ENCODE assay signal across 1 cellular context in the genomic region with DNA sequence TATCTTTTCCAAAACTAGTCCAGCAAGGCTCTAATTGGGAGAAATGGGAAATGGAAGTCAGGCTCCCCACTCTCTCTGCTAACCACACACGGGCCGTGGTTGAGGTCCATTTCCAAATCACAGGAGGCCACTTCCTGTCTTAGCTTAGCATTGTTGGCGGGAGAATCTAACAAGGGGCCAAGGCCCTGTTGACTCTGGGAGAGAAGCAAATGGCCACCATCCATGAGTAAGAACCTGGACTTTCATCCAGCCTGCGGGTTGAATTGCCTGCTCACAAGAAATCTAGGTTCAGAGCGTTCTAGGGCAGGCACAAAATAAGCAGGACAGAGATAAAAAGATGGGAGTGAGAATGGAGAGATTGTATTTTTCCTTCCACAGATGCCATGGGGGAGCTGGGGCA.
TF ChIP-seq lines count a peak whose summit lies in the region.

No MANE protein-coding gene starts in this region.

TF ChIP-seq in HepG2, 621 proteins besides CTCF, POLR2A, EP300 and RAD21 (continued from another document and continues in another):
- TF ChIP-seq, protein P1, sequence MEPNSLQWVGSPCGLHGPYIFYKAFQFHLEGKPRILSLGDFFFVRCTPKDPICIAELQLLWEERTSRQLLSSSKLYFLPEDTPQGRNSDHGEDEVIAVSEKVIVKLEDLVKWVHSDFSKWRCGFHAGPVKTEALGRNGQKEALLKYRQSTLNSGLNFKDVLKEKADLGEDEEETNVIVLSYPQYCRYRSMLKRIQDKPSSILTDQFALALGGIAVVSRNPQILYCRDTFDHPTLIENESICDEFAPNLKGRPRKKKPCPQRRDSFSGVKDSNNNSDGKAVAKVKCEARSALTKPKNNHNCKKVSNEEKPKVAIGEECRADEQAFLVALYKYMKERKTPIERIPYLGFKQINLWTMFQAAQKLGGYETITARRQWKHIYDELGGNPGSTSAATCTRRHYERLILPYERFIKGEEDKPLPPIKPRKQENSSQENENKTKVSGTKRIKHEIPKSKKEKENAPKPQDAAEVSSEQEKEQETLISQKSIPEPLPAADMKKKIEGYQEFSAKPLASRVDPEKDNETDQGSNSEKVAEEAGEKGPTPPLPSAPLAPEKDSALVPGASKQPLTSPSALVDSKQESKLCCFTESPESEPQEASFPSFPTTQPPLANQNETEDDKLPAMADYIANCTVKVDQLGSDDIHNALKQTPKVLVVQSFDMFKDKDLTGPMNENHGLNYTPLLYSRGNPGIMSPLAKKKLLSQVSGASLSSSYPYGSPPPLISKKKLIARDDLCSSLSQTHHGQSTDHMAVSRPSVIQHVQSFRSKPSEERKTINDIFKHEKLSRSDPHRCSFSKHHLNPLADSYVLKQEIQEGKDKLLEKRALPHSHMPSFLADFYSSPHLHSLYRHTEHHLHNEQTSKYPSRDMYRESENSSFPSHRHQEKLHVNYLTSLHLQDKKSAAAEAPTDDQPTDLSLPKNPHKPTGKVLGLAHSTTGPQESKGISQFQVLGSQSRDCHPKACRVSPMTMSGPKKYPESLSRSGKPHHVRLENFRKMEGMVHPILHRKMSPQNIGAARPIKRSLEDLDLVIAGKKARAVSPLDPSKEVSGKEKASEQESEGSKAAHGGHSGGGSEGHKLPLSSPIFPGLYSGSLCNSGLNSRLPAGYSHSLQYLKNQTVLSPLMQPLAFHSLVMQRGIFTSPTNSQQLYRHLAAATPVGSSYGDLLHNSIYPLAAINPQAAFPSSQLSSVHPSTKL (CRISPR knock-in tag; IDR thresholded peaks at IDR 0.05) = peak; percentile 34
- TF ChIP-seq, protein P2, sequence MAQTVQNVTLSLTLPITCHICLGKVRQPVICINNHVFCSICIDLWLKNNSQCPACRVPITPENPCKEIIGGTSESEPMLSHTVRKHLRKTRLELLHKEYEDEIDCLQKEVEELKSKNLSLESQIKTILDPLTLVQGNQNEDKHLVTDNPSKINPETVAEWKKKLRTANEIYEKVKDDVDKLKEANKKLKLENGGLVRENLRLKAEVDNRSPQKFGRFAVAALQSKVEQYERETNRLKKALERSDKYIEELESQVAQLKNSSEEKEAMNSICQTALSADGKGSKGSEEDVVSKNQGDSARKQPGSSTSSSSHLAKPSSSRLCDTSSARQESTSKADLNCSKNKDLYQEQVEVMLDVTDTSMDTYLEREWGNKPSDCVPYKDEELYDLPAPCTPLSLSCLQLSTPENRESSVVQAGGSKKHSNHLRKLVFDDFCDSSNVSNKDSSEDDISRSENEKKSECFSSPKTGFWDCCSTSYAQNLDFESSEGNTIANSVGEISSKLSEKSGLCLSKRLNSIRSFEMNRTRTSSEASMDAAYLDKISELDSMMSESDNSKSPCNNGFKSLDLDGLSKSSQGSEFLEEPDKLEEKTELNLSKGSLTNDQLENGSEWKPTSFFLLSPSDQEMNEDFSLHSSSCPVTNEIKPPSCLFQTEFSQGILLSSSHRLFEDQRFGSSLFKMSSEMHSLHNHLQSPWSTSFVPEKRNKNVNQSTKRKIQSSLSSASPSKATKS (CRISPR knock-in tag; IDR thresholded peaks at IDR 0.05) = no peak
- TF ChIP-seq GATA4 (IDR thresholded peaks at IDR 0.05; ENCODE audit: borderline replicate concordance, low read depth) (no peak), ZNF550 (CRISPR knock-in tag; IDR thresholded peaks at IDR 0.05; ENCODE audit: borderline replicate concordance) (no peak), CEBPG (CRISPR knock-in tag; IDR thresholded peaks at IDR 0.05) (no peak), ZNF263 (CRISPR knock-in tag; IDR thresholded peaks at IDR 0.05) (no peak), HDAC6 (IDR thresholded peaks at IDR 0.05; ENCODE audit: low read depth, low read length) (no peak), STAT5B (CRISPR knock-in tag; IDR thresholded peaks at IDR 0.05) (no peak), RORA (CRISPR knock-in tag; IDR thresholded peaks at IDR 0.05) (no peak), ELF3 (CRISPR knock-in tag; IDR thresholded peaks at IDR 0.05) (peak; percentile 18; the same call in 1 of the 2 replicates), FOXK1 (CRISPR knock-in tag; IDR thresholded peaks at IDR 0.05; ENCODE audit: borderline replicate concordance, low read depth) (no peak), ZKSCAN1 (IDR thresholded peaks at IDR 0.05; ENCODE audit: low read length) (no peak), POLR2G (IDR thresholded peaks at IDR 0.05; ENCODE audit: low read depth, low read length) (no peak), RARA (CRISPR knock-in tag; IDR thresholded peaks at IDR 0.05) (0 out of 2 replicates have a peak, but pooled peaks have one; percentile 41), ESRRA (CRISPR knock-in tag; IDR thresholded peaks at IDR 0.05; ENCODE audit: low read depth) (no peak), FLYWCH1 (CRISPR knock-in tag; IDR thresholded peaks at IDR 0.05) (no peak), ZNF629 (CRISPR knock-in tag; conservative IDR thresholded peaks at IDR 0.05) (no peak), CBX2 (IDR thresholded peaks at IDR 0.05; ENCODE audit: low read depth, low read length) (no peak), CBX2 (CRISPR knock-in tag; IDR thresholded peaks at IDR 0.05; ENCODE audit: low read depth) (no peak), ZNF775 (CRISPR knock-in tag; IDR thresholded peaks at IDR 0.05; ENCODE audit: borderline replicate concordance) (peak; percentile 94), TAF1 (CRISPR knock-in tag; IDR thresholded peaks at IDR 0.05) (no peak), BHLHE40 (IDR thresholded peaks at IDR 0.05; ENCODE audit: low read length) (no peak), KDM3A (CRISPR knock-in tag; IDR thresholded peaks at IDR 0.05; ENCODE audit: low read depth) (no peak), ZBTB1 (CRISPR knock-in tag; IDR thresholded peaks at IDR 0.05; ENCODE audit: borderline replicate concordance) (no peak), ZFX (CRISPR knock-in tag; IDR thresholded peaks at IDR 0.05; ENCODE audit: low read depth) (0 out of 2 replicates have a peak, but pooled peaks have one; percentile 7), PHF8 (CRISPR knock-in tag; IDR thresholded peaks at IDR 0.05) (no peak), ZNF292 (CRISPR knock-in tag; IDR thresholded peaks at IDR 0.05; ENCODE audit: borderline replicate concordance, low read depth) (no peak), REL (CRISPR knock-in tag; conservative IDR thresholded peaks at IDR 0.05) (no peak), ONECUT2 (CRISPR knock-in tag; IDR thresholded peaks at IDR 0.05) (no peak), ZNF350 (CRISPR knock-in tag; IDR thresholded peaks at IDR 0.05; ENCODE audit: borderline replicate concordance, low read depth) (no peak), RELA (CRISPR knock-in tag; IDR thresholded peaks at IDR 0.05) (no peak), ZNF556 (CRISPR knock-in tag; IDR thresholded peaks at IDR 0.05; ENCODE audit: borderline replicate concordance) (no peak), REPIN1 (CRISPR knock-in tag; IDR thresholded peaks at IDR 0.05; ENCODE audit: borderline replicate concordance, low read depth) (no peak), YY1 (IDR thresholded peaks at IDR 0.05; ENCODE audit: insufficient read depth, insufficient replicate concordance, low read depth, low read length) (no peak), MLLT10 (CRISPR knock-in tag; IDR thresholded peaks at IDR 0.05) (no peak), SP2 (CRISPR knock-in tag; IDR thresholded peaks at IDR 0.05) (no peak), SNRNP70 (IDR thresholded peaks at IDR 0.05; ENCODE audit: low read depth, low read length) (no peak), ZNF619 (CRISPR knock-in tag; IDR thresholded peaks at IDR 0.05) (no peak), SMAD9 (CRISPR knock-in tag; IDR thresholded peaks at IDR 0.05) (no peak), MAZ (IDR thresholded peaks at IDR 0.05; ENCODE audit: borderline replicate concordance, low read depth, low read length) (no peak), MAZ (CRISPR knock-in tag; IDR thresholded peaks at IDR 0.05; ENCODE audit: low read depth) (no peak), ZNF317 (CRISPR knock-in tag; IDR thresholded peaks at IDR 0.05) (no peak)
- TF ChIP-seq, protein P3, sequence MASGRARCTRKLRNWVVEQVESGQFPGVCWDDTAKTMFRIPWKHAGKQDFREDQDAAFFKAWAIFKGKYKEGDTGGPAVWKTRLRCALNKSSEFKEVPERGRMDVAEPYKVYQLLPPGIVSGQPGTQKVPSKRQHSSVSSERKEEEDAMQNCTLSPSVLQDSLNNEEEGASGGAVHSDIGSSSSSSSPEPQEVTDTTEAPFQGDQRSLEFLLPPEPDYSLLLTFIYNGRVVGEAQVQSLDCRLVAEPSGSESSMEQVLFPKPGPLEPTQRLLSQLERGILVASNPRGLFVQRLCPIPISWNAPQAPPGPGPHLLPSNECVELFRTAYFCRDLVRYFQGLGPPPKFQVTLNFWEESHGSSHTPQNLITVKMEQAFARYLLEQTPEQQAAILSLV (CRISPR knock-in tag; IDR thresholded peaks at IDR 0.05; ENCODE audit: borderline replicate concordance) = no peak
- TF ChIP-seq, protein P4, sequence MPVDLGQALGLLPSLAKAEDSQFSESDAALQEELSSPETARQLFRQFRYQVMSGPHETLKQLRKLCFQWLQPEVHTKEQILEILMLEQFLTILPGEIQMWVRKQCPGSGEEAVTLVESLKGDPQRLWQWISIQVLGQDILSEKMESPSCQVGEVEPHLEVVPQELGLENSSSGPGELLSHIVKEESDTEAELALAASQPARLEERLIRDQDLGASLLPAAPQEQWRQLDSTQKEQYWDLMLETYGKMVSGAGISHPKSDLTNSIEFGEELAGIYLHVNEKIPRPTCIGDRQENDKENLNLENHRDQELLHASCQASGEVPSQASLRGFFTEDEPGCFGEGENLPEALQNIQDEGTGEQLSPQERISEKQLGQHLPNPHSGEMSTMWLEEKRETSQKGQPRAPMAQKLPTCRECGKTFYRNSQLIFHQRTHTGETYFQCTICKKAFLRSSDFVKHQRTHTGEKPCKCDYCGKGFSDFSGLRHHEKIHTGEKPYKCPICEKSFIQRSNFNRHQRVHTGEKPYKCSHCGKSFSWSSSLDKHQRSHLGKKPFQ (CRISPR knock-in tag; IDR thresholded peaks at IDR 0.05; ENCODE audit: insufficient replicate concordance) = no peak
- TF ChIP-seq, protein P5, sequence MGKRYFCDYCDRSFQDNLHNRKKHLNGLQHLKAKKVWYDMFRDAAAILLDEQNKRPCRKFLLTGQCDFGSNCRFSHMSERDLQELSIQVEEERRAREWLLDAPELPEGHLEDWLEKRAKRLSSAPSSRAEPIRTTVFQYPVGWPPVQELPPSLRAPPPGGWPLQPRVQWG (CRISPR knock-in tag; IDR thresholded peaks at IDR 0.05; ENCODE audit: borderline replicate concordance, low read depth) = no peak
- TF ChIP-seq, protein P6, sequence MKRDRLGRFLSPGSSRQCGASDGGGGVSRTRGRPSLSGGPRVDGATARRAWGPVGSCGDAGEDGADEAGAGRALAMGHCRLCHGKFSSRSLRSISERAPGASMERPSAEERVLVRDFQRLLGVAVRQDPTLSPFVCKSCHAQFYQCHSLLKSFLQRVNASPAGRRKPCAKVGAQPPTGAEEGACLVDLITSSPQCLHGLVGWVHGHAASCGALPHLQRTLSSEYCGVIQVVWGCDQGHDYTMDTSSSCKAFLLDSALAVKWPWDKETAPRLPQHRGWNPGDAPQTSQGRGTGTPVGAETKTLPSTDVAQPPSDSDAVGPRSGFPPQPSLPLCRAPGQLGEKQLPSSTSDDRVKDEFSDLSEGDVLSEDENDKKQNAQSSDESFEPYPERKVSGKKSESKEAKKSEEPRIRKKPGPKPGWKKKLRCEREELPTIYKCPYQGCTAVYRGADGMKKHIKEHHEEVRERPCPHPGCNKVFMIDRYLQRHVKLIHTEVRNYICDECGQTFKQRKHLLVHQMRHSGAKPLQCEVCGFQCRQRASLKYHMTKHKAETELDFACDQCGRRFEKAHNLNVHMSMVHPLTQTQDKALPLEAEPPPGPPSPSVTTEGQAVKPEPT (CRISPR knock-in tag; IDR thresholded peaks at IDR 0.05; ENCODE audit: low read depth) = no peak
- TF ChIP-seq, protein P7, sequence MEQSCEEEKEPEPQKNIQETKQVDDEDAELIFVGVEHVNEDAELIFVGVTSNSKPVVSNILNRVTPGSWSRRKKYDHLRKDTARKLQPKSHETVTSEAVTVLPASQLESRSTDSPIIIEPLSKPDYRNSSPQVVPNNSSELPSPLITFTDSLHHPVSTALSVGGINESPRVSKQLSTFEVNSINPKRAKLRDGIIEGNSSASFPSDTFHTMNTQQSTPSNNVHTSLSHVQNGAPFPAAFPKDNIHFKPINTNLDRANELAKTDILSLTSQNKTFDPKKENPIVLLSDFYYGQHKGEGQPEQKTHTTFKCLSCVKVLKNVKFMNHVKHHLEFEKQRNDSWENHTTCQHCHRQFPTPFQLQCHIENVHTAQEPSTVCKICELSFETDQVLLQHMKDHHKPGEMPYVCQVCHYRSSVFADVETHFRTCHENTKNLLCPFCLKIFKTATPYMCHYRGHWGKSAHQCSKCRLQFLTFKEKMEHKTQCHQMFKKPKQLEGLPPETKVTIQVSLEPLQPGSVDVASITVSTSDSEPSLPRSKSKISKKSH (CRISPR knock-in tag; IDR thresholded peaks at IDR 0.05; ENCODE audit: borderline replicate concordance) = no peak
- TF ChIP-seq, protein P8, sequence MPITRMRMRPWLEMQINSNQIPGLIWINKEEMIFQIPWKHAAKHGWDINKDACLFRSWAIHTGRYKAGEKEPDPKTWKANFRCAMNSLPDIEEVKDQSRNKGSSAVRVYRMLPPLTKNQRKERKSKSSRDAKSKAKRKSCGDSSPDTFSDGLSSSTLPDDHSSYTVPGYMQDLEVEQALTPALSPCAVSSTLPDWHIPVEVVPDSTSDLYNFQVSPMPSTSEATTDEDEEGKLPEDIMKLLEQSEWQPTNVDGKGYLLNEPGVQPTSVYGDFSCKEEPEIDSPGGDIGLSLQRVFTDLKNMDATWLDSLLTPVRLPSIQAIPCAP (CRISPR knock-in tag; IDR thresholded peaks at IDR 0.05; ENCODE audit: low read depth) = no peak
- TF ChIP-seq, protein P9, sequence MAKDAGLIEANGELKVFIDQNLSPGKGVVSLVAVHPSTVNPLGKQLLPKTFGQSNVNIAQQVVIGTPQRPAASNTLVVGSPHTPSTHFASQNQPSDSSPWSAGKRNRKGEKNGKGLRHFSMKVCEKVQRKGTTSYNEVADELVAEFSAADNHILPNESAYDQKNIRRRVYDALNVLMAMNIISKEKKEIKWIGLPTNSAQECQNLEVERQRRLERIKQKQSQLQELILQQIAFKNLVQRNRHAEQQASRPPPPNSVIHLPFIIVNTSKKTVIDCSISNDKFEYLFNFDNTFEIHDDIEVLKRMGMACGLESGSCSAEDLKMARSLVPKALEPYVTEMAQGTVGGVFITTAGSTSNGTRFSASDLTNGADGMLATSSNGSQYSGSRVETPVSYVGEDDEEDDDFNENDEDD (CRISPR knock-in tag; IDR thresholded peaks at IDR 0.05; ENCODE audit: borderline replicate concordance) = no peak; the same call in 1 of the 2 replicates
- TF ChIP-seq, protein P10, sequence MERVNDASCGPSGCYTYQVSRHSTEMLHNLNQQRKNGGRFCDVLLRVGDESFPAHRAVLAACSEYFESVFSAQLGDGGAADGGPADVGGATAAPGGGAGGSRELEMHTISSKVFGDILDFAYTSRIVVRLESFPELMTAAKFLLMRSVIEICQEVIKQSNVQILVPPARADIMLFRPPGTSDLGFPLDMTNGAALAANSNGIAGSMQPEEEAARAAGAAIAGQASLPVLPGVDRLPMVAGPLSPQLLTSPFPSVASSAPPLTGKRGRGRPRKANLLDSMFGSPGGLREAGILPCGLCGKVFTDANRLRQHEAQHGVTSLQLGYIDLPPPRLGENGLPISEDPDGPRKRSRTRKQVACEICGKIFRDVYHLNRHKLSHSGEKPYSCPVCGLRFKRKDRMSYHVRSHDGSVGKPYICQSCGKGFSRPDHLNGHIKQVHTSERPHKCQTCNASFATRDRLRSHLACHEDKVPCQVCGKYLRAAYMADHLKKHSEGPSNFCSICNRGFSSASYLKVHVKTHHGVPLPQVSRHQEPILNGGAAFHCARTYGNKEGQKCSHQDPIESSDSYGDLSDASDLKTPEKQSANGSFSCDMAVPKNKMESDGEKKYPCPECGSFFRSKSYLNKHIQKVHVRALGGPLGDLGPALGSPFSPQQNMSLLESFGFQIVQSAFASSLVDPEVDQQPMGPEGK (CRISPR knock-in tag; IDR thresholded peaks at IDR 0.05) = no peak
